Comparison of ENCODE assay signal across 9 cellular contexts in the genomic region with DNA sequence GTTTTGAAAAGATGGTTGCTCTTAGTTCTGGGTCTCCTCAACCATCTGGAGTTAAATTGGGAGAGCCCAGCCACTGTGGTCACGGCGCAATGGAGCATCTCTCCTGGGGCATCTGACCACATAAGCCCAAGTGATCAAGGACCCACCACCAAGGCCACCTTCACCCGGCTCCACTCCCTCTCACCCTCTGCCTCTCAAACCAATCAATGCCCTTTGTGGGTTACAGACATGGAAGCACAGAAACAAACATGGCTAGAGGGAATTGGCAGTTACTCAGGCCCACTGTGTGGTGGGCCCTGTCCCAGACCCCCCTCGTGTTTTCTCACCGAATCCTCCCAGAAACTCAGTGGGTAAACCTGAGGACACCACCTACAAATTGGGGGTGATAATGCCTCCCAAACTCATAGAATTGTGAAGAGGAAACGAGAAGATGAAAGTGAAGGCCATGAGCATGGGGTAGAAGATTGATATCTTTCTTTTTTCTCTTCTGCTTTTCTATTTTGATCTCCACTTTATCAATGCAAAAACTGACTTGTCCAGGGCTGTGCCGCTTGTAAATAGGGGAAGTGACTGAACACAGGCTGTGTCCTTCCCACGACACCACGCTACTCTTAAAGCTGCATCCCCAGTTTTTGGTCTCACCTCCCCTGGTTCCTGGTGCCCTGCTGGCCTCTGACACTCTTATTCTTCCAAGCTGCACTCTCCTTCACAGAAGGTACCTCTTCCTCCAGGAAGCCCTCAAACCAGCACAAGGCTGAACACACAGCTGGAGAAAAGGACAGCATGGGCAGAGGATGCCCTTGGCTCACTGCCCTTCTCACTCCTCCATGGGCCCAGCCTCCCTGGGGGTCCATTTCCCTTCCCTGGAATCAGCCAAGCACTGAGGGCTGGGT. TPM values are rescaled to one million over a fixed set of nuclear protein-coding genes. Genes with fewer than 3 reads are reported as not detected.
DNase-seq lines count a peak whose midpoint lies in the region; ATAC-seq and TF ChIP-seq lines count a peak whose summit lies in the region.
"Had no signal": no experiment of that assay in that cellular context is flagged by ENCODE, and none has a peak within 500 bp of the region (broad histone marks: within the 10 kb centered on the region; RNA-seq: fewer than 3 reads in every experiment).

No MANE protein-coding gene starts in this region.

- H3K14ac ChIP-seq in mesenchymal stem cell (ENCODE audit: low read length in 2 of 2): peak overlapping the region in 1 of 2 experiments; percentile 19

- H3K4ac ChIP-seq in mesenchymal stem cell (ENCODE audit: low read depth in 1 of 2, low read length in 2 of 2): peak overlapping the region; percentile 24 to 29

- H3K18ac ChIP-seq in mesenchymal stem cell (ENCODE audit: low read depth in 1 of 2, low read length in 2 of 2): peak overlapping the region; percentile 4 to 74

- H3K23ac ChIP-seq in mesenchymal stem cell (ENCODE audit: low read length in 2 of 2): no peak overlapping the region

- H2AK5ac ChIP-seq in mesenchymal stem cell (ENCODE audit: low read length, severe bottlenecking): no peak overlapping the region

- H3K27me3 Mint-ChIP-seq in activated CD4-positive, alpha-beta memory T cell treated with anti-CD3 and anti-CD28 coated beads for 36 hours: no peaks in the 10 kb centered on the region
- no peaks in the 10 kb centered on the region for H3K27me3 Mint-ChIP-seq in CD8-positive, alpha-beta T cell (ENCODE audit: low read depth)

- no peak overlapping the region for H3K27ac ChIP-seq in mesenchymal stem cell (ENCODE audit: low read length, poor library complexity, severe bottlenecking)
- H3K27ac ChIP-seq in CD8-positive, alpha-beta T cell (ENCODE audit: low read depth, low read length): no peak overlapping the region

- 98% methylated on average over 7 of the region's 9 CpGs for WGBS in mesenchymal stem cell

- POLR2A ChIA-PET in activated CD4-positive, alpha-beta memory T cell treated with anti-CD3 and anti-CD28 coated beads for 36 hours (lab: Charles Lee): no interaction called here
- POLR2A ChIA-PET in CD8-positive, alpha-beta T cell (lab: Charles Lee): no interaction called here

- no peaks in the 10 kb centered on the region for H3K79me1 ChIP-seq in mesenchymal stem cell (replicated peaks; ENCODE audit: low read length, poor library complexity, severe bottlenecking)

- no peaks in the 10 kb centered on the region for H3K27me3 ChIP-seq in mesenchymal stem cell (ENCODE audit: control insufficient read depth in 1 of 2, insufficient read depth in 1 of 2, low read length in 2 of 2)
- H3K27me3 ChIP-seq in CD8-positive, alpha-beta T cell (ENCODE audit: insufficient read depth, low read length): no peaks in the 10 kb centered on the region

- no peak overlapping the region for H2BK15ac ChIP-seq in mesenchymal stem cell (ENCODE audit: low read depth, poor library complexity, severe bottlenecking)

- TF ChIP-seq CTCF in CD8-positive, alpha-beta T cell (IDR thresholded peaks at IDR 0.05): no peak

- H3K9ac ChIP-seq in mesenchymal stem cell (ENCODE audit: low read length): no peak overlapping the region

- no peak overlapping the region for H2BK120ac ChIP-seq in mesenchymal stem cell (ENCODE audit: low read depth, low read length)

- H3K4me1 Mint-ChIP-seq in activated CD4-positive, alpha-beta memory T cell treated with anti-CD3 and anti-CD28 coated beads for 36 hours (ENCODE audit: low read depth): no peaks in the 10 kb centered on the region
- no peaks in the 10 kb centered on the region for H3K4me1 Mint-ChIP-seq in CD8-positive, alpha-beta T cell (ENCODE audit: low read depth)

- no peaks in the 10 kb centered on the region for H3K9me3 Mint-ChIP-seq in activated CD4-positive, alpha-beta memory T cell treated with anti-CD3 and anti-CD28 coated beads for 36 hours
- H3K9me3 Mint-ChIP-seq in CD8-positive, alpha-beta T cell: no peaks in the 10 kb centered on the region

- CTCF ChIA-PET in activated CD4-positive, alpha-beta memory T cell treated with anti-CD3 and anti-CD28 coated beads for 36 hours (lab: Charles Lee): no interaction called here
- CTCF ChIA-PET in CD8-positive, alpha-beta T cell (lab: Charles Lee): interaction anchor here (1.9 kb wide), 1 partner anchor 12 kb away, joined by 9 read pairs; no protein-coding TSS in a partner anchor

- H3K36me3 ChIP-seq in mesenchymal stem cell (ENCODE audit: control insufficient read depth in 1 of 2, insufficient read depth in 2 of 2, low read depth in 1 of 2, low read length in 2 of 2): peaks cover 0 to 4% of the 10 kb centered on the region in 2 experiments
- no peaks in the 10 kb centered on the region for H3K36me3 ChIP-seq in CD8-positive, alpha-beta T cell (ENCODE audit: insufficient read depth, low read length)

- H3K36me3 Mint-ChIP-seq in activated CD4-positive, alpha-beta memory T cell treated with anti-CD3 and anti-CD28 coated beads for 36 hours: no peaks in the 10 kb centered on the region
- no peaks in the 10 kb centered on the region for H3K36me3 Mint-ChIP-seq in CD8-positive, alpha-beta T cell

- peak; percentile 92 for ATAC-seq in GM18498 (IDR thresholded peaks at IDR 0.05; ENCODE audit: unreplicated experiment)
- ATAC-seq in HG02571 (IDR thresholded peaks at IDR 0.05; ENCODE audit: unreplicated experiment): peak; percentile 75
- no peak for ATAC-seq in CD8-positive, alpha-beta T cell
- ATAC-seq: left lobe of liver had no signal

- peaks cover 3% of the 10 kb centered on the region for H3K4me1 ChIP-seq in mesenchymal stem cell (ENCODE audit: control insufficient read depth, insufficient read depth, low read depth, low read length)
- no peaks in the 10 kb centered on the region for H3K4me1 ChIP-seq in CD8-positive, alpha-beta T cell (ENCODE audit: insufficient read depth, low read length)

- no peak overlapping the region for H3K4me2 ChIP-seq in mesenchymal stem cell (ENCODE audit: low read length, poor library complexity, severe bottlenecking)

- intact Hi-C loops in activated CD4-positive, alpha-beta memory T cell treated with anti-CD3 and anti-CD28 coated beads for 36 hours (cut with micrococcal nuclease): no loop called here
- intact Hi-C loops in CD8-positive, alpha-beta T cell (cut with DNase I, micrococcal nuclease): no loop called here

- DNase-seq in Kasumi-1 (lab: John Stamatoyannopoulos, UW) (peak; percentile 73 to 75), mesenchymal stem cell (no peak), globus pallidus (ENCODE audit: low spot score) (no peak), NCI-H2107 treated with DMSO at 0.1 percent for 48 hours (lab: John Stamatoyannopoulos, UW; ENCODE audit: unreplicated experiment) (no peak)
- DNase-seq in activated CD4-positive, alpha-beta memory T cell treated with anti-CD3 and anti-CD28 coated beads for 36 hours: no peak
- no peak for DNase-seq in CD8-positive, alpha-beta T cell

- peak overlapping the region; percentile 34 for H4K91ac ChIP-seq in mesenchymal stem cell (ENCODE audit: low read length)

- no peak overlapping the region for H2BK5ac ChIP-seq in mesenchymal stem cell (ENCODE audit: low read depth, low read length, poor library complexity, severe bottlenecking)

- H4K8ac ChIP-seq in mesenchymal stem cell (ENCODE audit: low read length): peak overlapping the region; percentile 8

- H3K27ac Mint-ChIP-seq in activated CD4-positive, alpha-beta memory T cell treated with anti-CD3 and anti-CD28 coated beads for 36 hours: no peak overlapping the region
- H3K27ac Mint-ChIP-seq in CD8-positive, alpha-beta T cell: no peak overlapping the region

- no peaks in the 10 kb centered on the region for H3K9me3 ChIP-seq in mesenchymal stem cell (ENCODE audit: control insufficient read depth, low read length)
- no peaks in the 10 kb centered on the region for H3K9me3 ChIP-seq in CD8-positive, alpha-beta T cell (ENCODE audit: low read length)

- no peak overlapping the region for H2AFZ ChIP-seq in mesenchymal stem cell (ENCODE audit: low read depth, low read length)

- H2BK12ac ChIP-seq in mesenchymal stem cell (ENCODE audit: low read length in 2 of 2): no peak overlapping the region

- H3K4me3 ChIP-seq in mesenchymal stem cell (ENCODE audit: insufficient read depth in 1 of 2, low read depth in 1 of 2, low read length in 2 of 2): no peak overlapping the region
- H3K4me3 ChIP-seq in CD8-positive, alpha-beta T cell (ENCODE audit: low read depth, low read length): no peak overlapping the region

- no peak overlapping the region for H3K4me3 Mint-ChIP-seq in activated CD4-positive, alpha-beta memory T cell treated with anti-CD3 and anti-CD28 coated beads for 36 hours
- H3K4me3 Mint-ChIP-seq in CD8-positive, alpha-beta T cell: no peak overlapping the region

RNA-seq across cellular contexts. Expression of a gene that starts 52.0 kb away (rescaled TPM):
- 21.1 TPM for polyA plus RNA-seq in mesenchymal stem cell (2013, experiment 1 of 2)
- 20.4 TPM for polyA plus RNA-seq in mesenchymal stem cell (2013, experiment 2 of 2)
- not detected for total RNA-seq in activated CD4-positive, alpha-beta memory T cell treated with anti-CD3 and anti-CD28 coated beads for 36 hours
- not detected for total RNA-seq in CD8-positive, alpha-beta T cell

Comparison
In these comparisons a context has a peak if more than half of its experiments do, and no peak if none do; other contexts are left out.
1. DNase-seq: peak in Kasumi-1 (2 of 2); none in mesenchymal stem cell (single experiment), globus pallidus (single experiment), NCI-H2107 treated with DMSO at 0.1 percent for 48 hours (single experiment), activated CD4-positive, alpha-beta memory T cell treated with anti-CD3 and anti-CD28 coated beads for 36 hours (single experiment) and CD8-positive, alpha-beta T cell (0 of 7).